In the genomic region with DNA sequence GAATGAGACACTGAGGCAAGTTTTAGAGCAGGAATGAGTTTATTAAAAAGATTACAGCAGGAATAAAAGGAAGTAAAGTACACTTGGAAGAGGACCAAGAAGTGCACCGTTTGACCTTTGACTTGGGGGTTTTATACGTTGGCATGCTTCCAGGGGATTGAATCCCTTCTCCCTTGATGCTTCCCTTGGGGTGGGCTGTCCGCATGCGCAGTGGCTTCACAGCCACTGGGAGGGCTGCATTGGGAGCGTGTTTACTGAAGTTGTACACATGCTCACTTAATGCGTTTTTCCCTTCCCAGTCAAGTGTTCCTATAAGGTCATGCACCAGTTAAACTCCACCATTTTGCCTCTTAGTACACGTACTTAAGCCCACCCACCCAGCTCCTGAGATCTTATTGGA, we compare ENCODE assay signal across 37 cellular contexts.
"Had no signal": no experiment of that assay in that cellular context is flagged by ENCODE, and none has a peak within 500 bp of the region (broad histone marks: within the 10 kb centered on the region; RNA-seq: fewer than 3 reads in every experiment).

No MANE protein-coding gene starts in this region.

- DNase-seq: Karpas-422, Kasumi-1, MG63, MM.1S, MV-4-11, NCI-H1048, NCI-H1092, NCI-H1092 treated with DMSO at 0.1 percent for 48 hours, NCI-H1105, NCI-H1105 treated with DMSO at 0.1 percent for 48 hours, NCI-H1417, NCI-H1417 treated with DMSO at 0.1 percent for 48 hours, NCI-H1436, NCI-H1436 treated with DMSO at 0.1 percent for 48 hours, NCI-H146, NCI-H1694, NCI-H1694 treated with DMSO at 0.1 percent for 48 hours, NCI-H187, NCI-H187 treated with DMSO at 0.1 percent for 48 hours, NCI-H1930, NCI-H2029, NCI-H2029 treated with DMSO at 0.1 percent for 48 hours, NCI-H2081, NCI-H2081 treated with DMSO at 0.1 percent for 48 hours, NCI-H2107, NCI-H2171, NCI-H2171 treated with DMSO at 0.1 percent for 48 hours, NCI-H2227 treated with DMSO at 0.1 percent for 48 hours, NCI-H226, NCI-H345, NCI-H446, NCI-H446 treated with DMSO at 0.1 percent for 48 hours, NCI-H510A, NCI-H510A treated with DMSO at 0.1 percent for 48 hours, NCI-H524, NCI-H524 treated with DMSO at 0.1 percent for 48 hours, NCI-H526 had no signal

- H3K36me3 ChIP-seq: MG63 had no signal

- H3K4me3 ChIP-seq: MG63 had no signal

- H3K9me3 ChIP-seq: MG63 had no signal
